In the genomic region with DNA sequence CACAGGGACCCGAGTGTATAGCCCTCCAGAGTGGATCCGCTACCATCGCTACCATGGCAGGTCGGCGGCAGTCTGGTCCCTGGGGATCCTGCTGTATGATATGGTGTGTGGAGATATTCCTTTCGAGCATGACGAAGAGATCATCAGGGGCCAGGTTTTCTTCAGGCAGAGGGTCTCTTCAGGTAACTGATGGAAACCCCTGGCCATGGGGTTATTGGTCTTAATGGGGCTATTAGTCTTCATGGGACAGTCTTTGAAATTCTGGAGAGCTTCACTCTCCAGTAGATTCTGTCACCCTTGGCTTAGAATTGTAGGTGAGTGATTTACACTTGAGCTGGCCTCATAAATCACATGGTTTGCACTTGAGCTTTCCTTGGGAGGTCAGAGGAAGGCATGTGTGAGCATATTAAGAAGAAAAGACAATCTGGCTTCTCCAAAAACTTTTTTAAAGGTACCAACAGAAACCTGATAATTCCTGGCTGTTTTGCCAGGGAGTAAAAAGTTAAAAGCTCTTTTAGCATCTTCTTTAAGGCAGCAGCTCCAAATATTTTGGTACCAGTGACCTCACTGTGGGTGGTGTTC, we compare ENCODE assay signal across 8 cellular contexts. TPM values are rescaled to one million over a fixed set of nuclear protein-coding genes. Genes with fewer than 3 reads are reported as not detected.
DNase-seq lines count a peak whose midpoint lies in the region; ATAC-seq, FAIRE-seq and TF ChIP-seq lines count a peak whose summit lies in the region.

No MANE protein-coding gene starts in this region.

- H3K27ac ChIP-seq in breast epithelium (peak overlapping the region; percentile 5 to 93), mammary epithelial cell (ENCODE audit: insufficient read depth, low read depth, low read length) (no peak overlapping the region), GM12878 (ENCODE audit: control insufficient read depth, insufficient read depth) (no peak overlapping the region), muscle layer of colon (ENCODE audit: low read depth, low read length) (peak overlapping the region; percentile 97), urinary bladder (ENCODE audit: low read depth) (no peak overlapping the region)

- no peaks in the 10 kb centered on the region for H3K36me3 ChIP-seq in breast epithelium
- peaks cover 16% of the 10 kb centered on the region for H3K36me3 ChIP-seq in mammary epithelial cell (ENCODE audit: insufficient read depth, low read length)
- peaks cover 7 to 8% of the 10 kb centered on the region in 2 experiments for H3K36me3 ChIP-seq in GM12878 (ENCODE audit: control insufficient read depth in 2 of 2, insufficient read depth in 2 of 2, low read length in 1 of 2)
- H3K36me3 ChIP-seq in muscle layer of colon (ENCODE audit: insufficient read depth, low read length): peaks cover 30% of the 10 kb centered on the region
- peaks cover 5% of the 10 kb centered on the region for H3K36me3 ChIP-seq in urinary bladder (ENCODE audit: insufficient read depth)

- intact Hi-C loops in breast epithelium (cut with DNase I; ENCODE audit: low total_unique reads): loop anchor here (5.0 to 10.0 kb wide), 2 partner anchors 116 to 148 kb away; no protein-coding TSS in a partner anchor
- intact Hi-C loops in mammary epithelial cell (cut with micrococcal nuclease): loop anchor here (1.0 to 10.0 kb wide), 8 partner anchors 37 to 408 kb away; a partner anchor contains a TSS
- intact Hi-C loops in GM12878 (cut with micrococcal nuclease; ENCODE audit: unreplicated experiment): loop anchor here (1.0 to 10.0 kb wide), 7 partner anchors 35 to 408 kb away; a partner anchor contains a TSS

- H3K4me3 ChIP-seq in breast epithelium (peak overlapping the region in 2 of 3 donors; percentile 89 to 99), mammary epithelial cell (replicated peaks in 1 of 3; ENCODE audit: insufficient read depth in 1 of 3, low read depth in 2 of 3, low read length in 3 of 3) (no peak overlapping the region), GM12878 (no peak overlapping the region), muscle layer of colon (ENCODE audit: low read depth in 1 of 2, low read length in 2 of 2) (no peak overlapping the region), urinary bladder (ENCODE audit: low read depth, low read length) (peak overlapping the region; percentile 23)

- in situ Hi-C loops in mammary epithelial cell (cut with MboI; ENCODE audit: low sequenced_read_pairs in 2 of 2) (loop anchor here (5.0 to 10.0 kb wide), 2 partner anchors 121 to 148 kb away; no protein-coding TSS in a partner anchor), GM12878 (cut with MboI) (loop anchor here (5.0 to 10.0 kb wide), 3 partner anchors 121 to 408 kb away; no protein-coding TSS in a partner anchor)

- H3K27me3 ChIP-seq in breast epithelium (no peaks in the 10 kb centered on the region), mammary epithelial cell (ENCODE audit: insufficient read depth, low read length) (no peaks in the 10 kb centered on the region), GM12878 (replicated peaks in 1 of 2; ENCODE audit: control insufficient read depth in 2 of 2, insufficient read depth in 2 of 2, low read length in 1 of 2) (no peaks in the 10 kb centered on the region), muscle layer of colon (ENCODE audit: control insufficient read depth in 1 of 2, insufficient read depth in 2 of 2, low read length in 2 of 2) (no peaks in the 10 kb centered on the region)

- TF ChIP-seq EP300 in GM12878 (IDR thresholded peaks at IDR 0.05; ENCODE audit: borderline replicate concordance in 1 of 2, control insufficient read depth in 1 of 2, low read depth in 2 of 2, low read length in 2 of 2): no peak

- CTCF ChIA-PET in mammary epithelial cell (lab: Charles Lee; ENCODE audit: low non-redundant PET) (interaction anchor here (0.7 kb wide), 1 partner anchor 155 kb away, joined by 5 read pairs; no protein-coding TSS in a partner anchor), GM12878 (lab: Yijun Ruan, JAX) (interaction anchor here (0.7 to 6.0 kb wide), 27 partner anchors 7 to 435 kb away, joined by 3 to 260 read pairs (median 6); a partner anchor contains a TSS)

- TF ChIP-seq RAD21 in GM12878 (IDR thresholded peaks at IDR 0.05; ENCODE audit: insufficient read depth, low read depth, low read length): no peak

- H3K4me2 ChIP-seq in mammary epithelial cell (ENCODE audit: insufficient read depth, low read depth, low read length): no peak overlapping the region
- peak overlapping the region; percentile 2; the same call in 1 of the 2 replicates for H3K4me2 ChIP-seq in GM12878 (ENCODE audit: control insufficient read depth, insufficient read depth)

- RAD21 ChIA-PET in GM12878 (lab: Charles Lee; ENCODE audit: unreplicated experiment): interaction anchor here (0.8 to 8.3 kb wide), 13 partner anchors 10 to 166 kb away, joined by 3 to 255 read pairs (median 18); no protein-coding TSS in a partner anchor

- H3K9me3 ChIP-seq in breast epithelium (no peaks in the 10 kb centered on the region), mammary epithelial cell (replicated peaks; ENCODE audit: insufficient read depth, low read length) (no peaks in the 10 kb centered on the region), GM12878 (replicated peaks; ENCODE audit: control insufficient read depth, insufficient read depth, low read length) (no peaks in the 10 kb centered on the region), muscle layer of colon (ENCODE audit: low read length) (no peaks in the 10 kb centered on the region)

- no TSS peak for BruUV-seq in mammary epithelial cell (replicated peaks; lab: Mats Ljungman, UMichigan)
- BruUV-seq in GM12878 (replicated peaks; lab: Mats Ljungman, UMichigan): no TSS peak

- no peak for FAIRE-seq in GM12878 (lab: Jason Lieb, UNC)

- no peak overlapping the region for H2AFZ ChIP-seq in mammary epithelial cell (ENCODE audit: low read depth, low read length)
- H2AFZ ChIP-seq in GM12878 (ENCODE audit: control insufficient read depth, low read depth, low read length): no peak overlapping the region

- TF ChIP-seq CTCF in breast epithelium (IDR thresholded peaks at IDR 0.05) (no peak), mammary epithelial cell (conservative IDR thresholded peaks at IDR 0.05 in 1 of 2, IDR thresholded peaks at IDR 0.05 in 1 of 2; ENCODE audit: extremely low read depth in 1 of 2, insufficient read depth in 1 of 2, low read depth in 1 of 2, low read length in 2 of 2) (no peak), GM12878 (IDR thresholded peaks at IDR 0.05 in 2 of 3, conservative IDR thresholded peaks at IDR 0.05 in 1 of 3; ENCODE audit: control insufficient read depth in 2 of 3, extremely low read depth in 1 of 3, insufficient read depth in 1 of 3, low read depth in 3 of 3, low read length in 3 of 3) (no peak)

- H3K4me1 ChIP-seq in breast epithelium (peaks cover 0 to 7% of the 10 kb centered on the region in 2 donors), mammary epithelial cell (ENCODE audit: insufficient read depth, low read length) (peaks cover 22% of the 10 kb centered on the region), GM12878 (ENCODE audit: control insufficient read depth, insufficient read depth, low read length) (peaks cover 31% of the 10 kb centered on the region), muscle layer of colon (ENCODE audit: insufficient read depth, low read length) (peaks cover 34% of the 10 kb centered on the region), urinary bladder (ENCODE audit: insufficient read depth) (no peaks in the 10 kb centered on the region)

- SMC1A ChIA-PET in GM12878 (lab: Charles Lee; ENCODE audit: uncharacterized antibody, unreplicated experiment): interaction anchor here (0.8 to 12.2 kb wide), 17 partner anchors 8 to 407 kb away, joined by 3 to 266 read pairs (median 11); a partner anchor contains a TSS

- H3K79me2 ChIP-seq in mammary epithelial cell (ENCODE audit: insufficient read depth, low read length) (peaks cover 33% of the 10 kb centered on the region), GM12878 (ENCODE audit: control insufficient read depth, insufficient read depth, low read length) (peaks cover 12% of the 10 kb centered on the region)

- dilution Hi-C loops in mammary epithelial cell (cut with HindIII; ENCODE audit: low sequenced_read_pairs): no loop called here

- ATAC-seq in GM12878 (no peak), HG03520 (IDR thresholded peaks at IDR 0.05; ENCODE audit: unreplicated experiment) (no peak), HG03108 (IDR thresholded peaks at IDR 0.05; ENCODE audit: unreplicated experiment) (no peak), GM18858 (IDR thresholded peaks at IDR 0.05; ENCODE audit: unreplicated experiment) (no peak)

- POLR2A ChIA-PET in GM12878 (lab: Charles Lee): interaction anchor here (0.6 to 4.1 kb wide), 3 partner anchors 86 to 123 kb away, joined by 3 to 43 read pairs (median 3); no protein-coding TSS in a partner anchor

- 98% methylated on average over 7 of the region's 7 CpGs for WGBS in mammary epithelial cell (ENCODE audit: low coverage, missing lambda C conversion rate)
- WGBS in GM12878 (ENCODE audit: insufficient coverage, insufficient replicate concordance, low lambda C conversion rate, missing lambda C conversion rate): 66% methylated on average over 7 of the region's 7 CpGs
- WGBS in urinary bladder: 76% methylated on average over 7 of the region's 7 CpGs

- no peak for DNase-seq in breast epithelium (ENCODE audit: low spot score in 2 of 2)
- no peak for DNase-seq in mammary epithelial cell
- no peak for DNase-seq in GM12878 (ENCODE audit: low read depth, low spot score)

- H4K20me1 ChIP-seq in mammary epithelial cell (ENCODE audit: insufficient read depth, low read length) (no peaks in the 10 kb centered on the region), GM12878 (ENCODE audit: control insufficient read depth, insufficient read depth) (no peaks in the 10 kb centered on the region; the same call in 1 of the 2 replicates)

- H3K9ac ChIP-seq in mammary epithelial cell (ENCODE audit: insufficient read depth, low read length) (no peak overlapping the region), GM12878 (ENCODE audit: control insufficient read depth, insufficient read depth, low read length) (no peak overlapping the region), muscle layer of colon (ENCODE audit: low read length) (no peak overlapping the region)

- TF ChIP-seq POLR2A in breast epithelium (IDR thresholded peaks at IDR 0.05): no peak
- TF ChIP-seq POLR2A in GM12878 (IDR thresholded peaks at IDR 0.05; ENCODE audit: low read depth, low read length): no peak

RNA-seq across cellular contexts. Expression of a gene that starts 3.1 kb away (rescaled TPM):
- total RNA-seq in breast epithelium (10 to 100 TPM; 17.4 to 56.0 (median 31.6) TPM), mammary epithelial cell (10 to 100 TPM in 1 of 2 donors, 1 to 10 TPM in 1; 4.7 to 29.6 TPM), GM12878 (2014; rRNA removed) (10.6 and 12.5 TPM in 2 replicates), GM12878 (2014; rRNA removed; fragmentation: Illumina TruSeq; extraction: Trizol) (9.9 and 10.5 TPM in 2 replicates), GM12878 (2021) (20.6 and 22.0 TPM in 2 replicates), urinary bladder (25.7 TPM)
- polyA plus RNA-seq in mammary epithelial cell (6.3 TPM), GM12878 (2011; rRNA removed) (6.4 and 10.4 TPM in 2 replicates), GM12878 (2014; fragmentation: Illumina TruSeq; extraction: Trizol) (29.0 and 33.9 TPM in 2 replicates), GM12878 (2014; fragmentation: Nextera tagmentation; extraction: Ambion mirVana) (1 to 10 TPM in 1 of 2 experiments, under 1 TPM in 1; 0.66 to 3.0 TPM), GM12878 (2014; rRNA removed) (11.1 and 11.6 TPM in 2 replicates), GM12878 (2016; fragmentation: Nextera tagmentation; extraction: Ambion mirVana) (1 to 10 TPM; 7.0 to 8.1 TPM), urinary bladder (55.8 TPM)
- polyA minus RNA-seq in mammary epithelial cell: 11.7 TPM
- total RNA-seq in GM12878 (2013; cell fraction: nucleolus; rRNA removed): 6.3 and 7.3 TPM in 2 replicates
- polyA plus RNA-seq in GM12878 (2011; ENCODE audit: low read depth): 8.2 TPM
- 9.2 and 10.8 TPM in 2 replicates for polyA plus RNA-seq in GM12878 (2011; cell fraction: cytosol; rRNA removed)
- 14.0 and 16.8 TPM in 2 replicates for polyA plus RNA-seq in GM12878 (2011; cell fraction: nucleus; rRNA removed)
- 12.5 and 17.7 TPM in 2 replicates for polyA plus RNA-seq in GM12878 (2012)
- polyA minus RNA-seq in GM12878 (2011; rRNA and poly(A)+ RNA removed): 9.8 and 11.3 TPM in 2 replicates
- polyA minus RNA-seq in GM12878 (2011; cell fraction: cytosol; rRNA and poly(A)+ RNA removed): 4.7 and 7.4 TPM in 2 replicates
- 6.0 and 8.4 TPM in 2 replicates for polyA minus RNA-seq in GM12878 (2011; cell fraction: nucleus; rRNA and poly(A)+ RNA removed)

Comparison
In these comparisons a context has a peak if more than half of its experiments do, and no peak if none do; other contexts are left out.
1. H3K27ac ChIP-seq: peak in breast epithelium (2 of 2) and muscle layer of colon (single experiment); none in mammary epithelial cell (single experiment), GM12878 (single experiment) and urinary bladder (single experiment).
2. H3K4me3 ChIP-seq: peak in breast epithelium (2 of 3) and urinary bladder (single experiment); none in mammary epithelial cell (0 of 3), GM12878 (single experiment) and muscle layer of colon (0 of 2).